1 cellular context compared by ENCODE assay signal in the genomic region with DNA sequence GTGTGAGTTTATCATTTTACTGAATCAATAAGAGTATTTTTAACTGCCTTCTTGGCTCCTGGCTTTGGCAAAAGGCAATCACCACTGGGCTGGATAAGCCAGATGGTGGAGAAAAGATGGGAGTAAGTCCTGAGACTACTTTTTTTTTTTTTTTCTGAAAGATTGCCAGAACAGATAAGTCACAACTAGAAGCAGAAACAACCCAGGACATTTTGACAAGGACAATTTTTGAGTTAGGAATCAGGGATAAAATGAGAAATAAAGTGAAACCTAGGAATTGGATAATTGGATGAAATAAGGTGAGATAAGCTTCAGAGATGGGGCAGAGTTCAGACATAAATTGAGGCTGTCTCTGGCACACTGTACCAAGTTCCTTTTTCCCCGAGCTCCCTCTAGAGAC.
TF ChIP-seq lines count a peak whose summit lies in the region.

No MANE protein-coding gene starts in this region.

TF ChIP-seq in SK-N-SH, 30 proteins besides CTCF, POLR2A, EP300 and RAD21 (continued from another document):
- TF ChIP-seq REST (IDR thresholded peaks at IDR 0.05; ENCODE audit: low read depth, low read length): no peak
- no peak for TF ChIP-seq CHD2 (IDR thresholded peaks at IDR 0.05; ENCODE audit: low read length, partially characterized antibody)
- no peak for TF ChIP-seq ZBTB33 (IDR thresholded peaks at IDR 0.05; ENCODE audit: borderline replicate concordance, low read depth)
- TF ChIP-seq POLR2AphosphoS5 (IDR thresholded peaks at IDR 0.05; ENCODE audit: low read depth, low read length): no peak
- no peak for TF ChIP-seq JUND (IDR thresholded peaks at IDR 0.05)
- TF ChIP-seq MEF2A (IDR thresholded peaks at IDR 0.05; ENCODE audit: borderline replicate concordance, low read depth): no peak
- TF ChIP-seq, protein P1, sequence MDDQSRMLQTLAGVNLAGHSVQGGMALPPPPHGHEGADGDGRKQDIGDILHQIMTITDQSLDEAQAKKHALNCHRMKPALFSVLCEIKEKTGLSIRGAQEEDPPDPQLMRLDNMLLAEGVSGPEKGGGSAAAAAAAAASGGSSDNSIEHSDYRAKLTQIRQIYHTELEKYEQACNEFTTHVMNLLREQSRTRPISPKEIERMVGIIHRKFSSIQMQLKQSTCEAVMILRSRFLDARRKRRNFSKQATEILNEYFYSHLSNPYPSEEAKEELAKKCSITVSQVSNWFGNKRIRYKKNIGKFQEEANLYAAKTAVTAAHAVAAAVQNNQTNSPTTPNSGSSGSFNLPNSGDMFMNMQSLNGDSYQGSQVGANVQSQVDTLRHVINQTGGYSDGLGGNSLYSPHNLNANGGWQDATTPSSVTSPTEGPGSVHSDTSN (IDR thresholded peaks at IDR 0.05): no peak
- TF ChIP-seq MXI1 (IDR thresholded peaks at IDR 0.05; ENCODE audit: low read depth, low read length): no peak
